Comparison of ENCODE assay signal across 24 cellular contexts in genomic region chr1:223803211-223803610, GRCh38. TPM values are rescaled to one million over a fixed set of nuclear protein-coding genes. Genes with fewer than 3 reads are reported as not detected.
DNase-seq lines count a peak whose midpoint lies in the region; ATAC-seq and TF ChIP-seq lines count a peak whose summit lies in the region.
"Had no signal": no experiment of that assay in that cellular context is flagged by ENCODE, and none has a peak within 500 bp of the region (broad histone marks: within the 10 kb centered on the region; RNA-seq: fewer than 3 reads in every experiment).

No MANE protein-coding gene starts in this region.

- H3K4me1 ChIP-seq in trophoblast cell (ENCODE audit: control insufficient read depth in 1 of 2, insufficient read depth in 2 of 2, low read length in 2 of 2), result no peaks in the 10 kb centered on the region
- H3K4me1 ChIP-seq: BLaER1 had no signal

- H2BK5ac ChIP-seq in trophoblast cell (ENCODE audit: low read depth, low read length, poor library complexity), result no peak overlapping the region

- no peak overlapping the region for H2BK12ac ChIP-seq in trophoblast cell (ENCODE audit: low read length)

- no peaks in the 10 kb centered on the region for H3K79me1 ChIP-seq in trophoblast cell (ENCODE audit: low read length)

- ATAC-seq in Right ventricle myocardium superior (ENCODE audit: poor library complexity), result no peak
- no peak for ATAC-seq in HG02981 (IDR thresholded peaks at IDR 0.05; ENCODE audit: unreplicated experiment)

- H3K23ac ChIP-seq in trophoblast cell (ENCODE audit: low read length), result no peak overlapping the region

- H3K4me3 Mint-ChIP-seq in brain, result peak overlapping the region in 1 of 5 experiments; percentile 50
- H3K4me3 Mint-ChIP-seq: CD4-positive, CD25-positive, alpha-beta regulatory T cell; IgD-negative memory B cell had no signal

- no peak overlapping the region for H3K4me2 ChIP-seq in trophoblast cell (ENCODE audit: low read length)
- H3K4me2 ChIP-seq: BLaER1, KMS-11 had no signal

- H3K79me2 ChIP-seq in trophoblast cell (ENCODE audit: control insufficient read depth, insufficient read depth, low read length, poor library complexity), result peaks cover 2% of the 10 kb centered on the region

- no peak overlapping the region for H2BK120ac ChIP-seq in trophoblast cell (ENCODE audit: insufficient read depth, low read length, poor library complexity)

- no peak overlapping the region for H2AFZ ChIP-seq in trophoblast cell (ENCODE audit: insufficient read depth, low read length, poor library complexity)

- peak overlapping the region; percentile 9 to 95 (median 77) for H3K27ac Mint-ChIP-seq in brain
- H3K27ac Mint-ChIP-seq: CD4-positive, CD25-positive, alpha-beta regulatory T cell; IgD-negative memory B cell had no signal

- peaks cover 23 to 47% of the 10 kb centered on the region in 2 experiments for H3K36me3 ChIP-seq in trophoblast cell (ENCODE audit: control insufficient read depth in 1 of 2, insufficient read depth in 2 of 2, low read length in 2 of 2)

- intact Hi-C loops in Right ventricle myocardium superior (cut with DNase I), result no loop called here

- no peak overlapping the region for H3K18ac ChIP-seq in trophoblast cell (ENCODE audit: low read length)

- peaks cover 89% of the 10 kb centered on the region for H3K36me3 Mint-ChIP-seq in brain

- H3K4me3 ChIP-seq in trophoblast cell (ENCODE audit: low read depth, low read length), result no peak overlapping the region
- H3K4me3 ChIP-seq: BLaER1 had no signal

- no peak overlapping the region for H4K12ac ChIP-seq in trophoblast cell (ENCODE audit: low read depth, low read length)

- H3K4ac ChIP-seq in trophoblast cell (ENCODE audit: low read depth, low read length), result no peak overlapping the region

- peaks cover 0 to 6% (median 3%) of the 10 kb centered on the region in 5 experiments for H3K9me3 Mint-ChIP-seq in brain
- H3K9me3 Mint-ChIP-seq: CD4-positive, CD25-positive, alpha-beta regulatory T cell; IgD-negative memory B cell had no signal

- no peak overlapping the region for H4K91ac ChIP-seq in trophoblast cell (ENCODE audit: low read depth, low read length)

- no peaks in the 10 kb centered on the region for H3K27me3 Mint-ChIP-seq in brain
- H3K27me3 Mint-ChIP-seq: CD4-positive, CD25-positive, alpha-beta regulatory T cell; IgD-negative memory B cell had no signal

- peaks cover 22% of the 10 kb centered on the region for H3K4me1 Mint-ChIP-seq in brain

- TF ChIP-seq CTCF in brain (conservative IDR thresholded peaks at IDR 0.05), result no peak

- DNase-seq in Ammon's horn (ENCODE audit: low spot score), result peak; percentile 44
- peak; percentile 14 to 37 for DNase-seq in hippocampal formation (lab: John Stamatoyannopoulos, UW)
- peak; percentile 47 for DNase-seq in putamen (ENCODE audit: low spot score)
- no peak for DNase-seq in Right ventricle myocardium superior
- no peak for DNase-seq in NCI-H2227 (lab: John Stamatoyannopoulos, UW; ENCODE audit: unreplicated experiment)
- no peak for DNase-seq in trophoblast cell
- DNase-seq: CD4-positive, CD25-positive, alpha-beta regulatory T cell; DMS153; DND-41; HCEC 1CT; NCI-H1092 treated with DMSO at 0.1 percent for 48 hours; NCI-H1436; NCI-H187 treated with DMSO at 0.1 percent for 48 hours; NCI-H2171 treated with DMSO at 0.1 percent for 48 hours; NCI-H524; NCI-H774; RPMI8226; SHP77 had no signal

- no peak overlapping the region for H3K9ac ChIP-seq in trophoblast cell (ENCODE audit: low read length)
- H3K9ac ChIP-seq: BLaER1, KMS-11 had no signal

- no peaks in the 10 kb centered on the region for H3K27me3 ChIP-seq in trophoblast cell (ENCODE audit: insufficient read depth, low read length)
- H3K27me3 ChIP-seq: BLaER1 had no signal

- H2AK5ac ChIP-seq in trophoblast cell (ENCODE audit: low read length), result no peak overlapping the region

- H3K9me3 ChIP-seq in trophoblast cell (ENCODE audit: insufficient read depth, low read depth, low read length), result no peaks in the 10 kb centered on the region

- no peak overlapping the region for H3K27ac ChIP-seq in trophoblast cell (ENCODE audit: low read depth, low read length)
- H3K27ac ChIP-seq: BLaER1, HL-60, KMS-11 had no signal

- no CpG with 5 or more reads among the region's 7 CpGs for WGBS in trophoblast cell (ENCODE audit: extremely low coverage, insufficient coverage, insufficient read length)

- no peak overlapping the region for H4K8ac ChIP-seq in trophoblast cell (ENCODE audit: low read depth, low read length)

- H3K14ac ChIP-seq in trophoblast cell (ENCODE audit: low read length), result no peak overlapping the region

RNA-seq across cellular contexts. Expression of gene TP53BP2, which starts 42.5 kb away (rescaled TPM):
- 50.6 TPM for polyA plus RNA-seq in brain (ENCODE audit: insufficient read depth, low read depth, low replicate concordance)
- 16.1 TPM for total RNA-seq in Right ventricle myocardium superior
- polyA plus RNA-seq in trophoblast cell (2013), result 56.4 and 57.3 TPM in 2 replicates

Comparison
In these comparisons a context has a peak if more than half of its experiments do, and no peak if none do; other contexts are left out.
1. DNase-seq: peak in Ammon's horn (single experiment), hippocampal formation (2 of 2) and putamen (single experiment); none in Right ventricle myocardium superior (single experiment), NCI-H2227 (single experiment) and trophoblast cell (0 of 2).